In genomic region chr14:61567838-61568571, GRCh38 we compare ENCODE assay signal across 9 cellular contexts.
DNase-seq lines count a peak whose midpoint lies in the region; ATAC-seq and TF ChIP-seq lines count a peak whose summit lies in the region.
"Had no signal": no experiment of that assay in that cellular context is flagged by ENCODE, and none has a peak within 500 bp of the region (broad histone marks: within the 10 kb centered on the region; RNA-seq: fewer than 3 reads in every experiment).

No MANE protein-coding gene starts in this region.

- H4K20me1 ChIP-seq in fibroblast of lung (ENCODE audit: control insufficient read depth, extremely low read depth, insufficient read depth, low read length): no peaks in the 10 kb centered on the region

- H3K27me3 Mint-ChIP-seq in progenitor cell of endocrine pancreas: peaks cover 33% of the 10 kb centered on the region

- ATAC-seq in GM19324 (IDR thresholded peaks at IDR 0.05; ENCODE audit: low FRiP score, unreplicated experiment): peak; percentile 6
- no peak for ATAC-seq in HG03378 (IDR thresholded peaks at IDR 0.05; ENCODE audit: unreplicated experiment)

- H3K9me3 ChIP-seq in fibroblast of lung (ENCODE audit: control insufficient read depth, insufficient read depth, low read depth, low read length): no peaks in the 10 kb centered on the region

- H2AFZ ChIP-seq in fibroblast of lung (ENCODE audit: low read length): peak overlapping the region; percentile 47

- no peaks in the 10 kb centered on the region for H3K9me3 Mint-ChIP-seq in progenitor cell of endocrine pancreas (ENCODE audit: low read depth)

- in situ Hi-C loops in ACHN (cut with HindIII; ENCODE audit: low pct_ligation_motif_present, low pct_unique_long_range_greater_than_20kb, low sequenced_read_pairs): no loop called here

- peak overlapping the region; percentile 35 for H3K4me2 ChIP-seq in fibroblast of lung (ENCODE audit: extremely low read depth, insufficient read depth, low read length)

- no peak overlapping the region for H3K4me3 ChIP-seq in fibroblast of lung (replicated peaks in 1 of 4; ENCODE audit: control extremely low read depth in 1 of 4, insufficient read depth in 1 of 4, low read depth in 3 of 4, low read length in 4 of 4)

- H3K36me3 Mint-ChIP-seq in progenitor cell of endocrine pancreas (ENCODE audit: insufficient read depth): no peaks in the 10 kb centered on the region
- H3K36me3 Mint-ChIP-seq: brain had no signal

- H3K79me2 ChIP-seq in fibroblast of lung (ENCODE audit: control insufficient read depth, insufficient read depth, low read length): peaks cover 4% of the 10 kb centered on the region

- peak overlapping the region; percentile 16 for H3K9ac ChIP-seq in fibroblast of lung (ENCODE audit: insufficient read depth, low read length)

- H3K4me1 ChIP-seq in fibroblast of lung (ENCODE audit: control insufficient read depth, extremely low read depth, insufficient read depth, low read length): peaks cover 51% of the 10 kb centered on the region

- H3K27me3 ChIP-seq in fibroblast of lung (ENCODE audit: control insufficient read depth, insufficient read depth, low read length): no peaks in the 10 kb centered on the region

- DNase-seq in NOMO-1 treated with DMSO at 0.1 percent for 48 hours (lab: John Stamatoyannopoulos, UW; ENCODE audit: unreplicated experiment) (peak; percentile 61), fibroblast of lung (ENCODE audit: low read depth in 2 of 2) (no peak), progenitor cell of endocrine pancreas (ENCODE audit: low spot score, unreplicated experiment) (no peak), ACHN (no peak), UCSD-AML1 (lab: John Stamatoyannopoulos, UW; ENCODE audit: unreplicated experiment) (no peak)

- no peak for TF ChIP-seq CTCF in 22Rv1 (IDR thresholded peaks at IDR 0.05)
- no peak for TF ChIP-seq CTCF in fibroblast of lung (conservative IDR thresholded peaks at IDR 0.05 in 1 of 2, IDR thresholded peaks at IDR 0.05 in 1 of 2; ENCODE audit: low read depth in 1 of 2, low read length in 2 of 2)
- no peak for TF ChIP-seq CTCF in progenitor cell of endocrine pancreas (IDR thresholded peaks at IDR 0.05; ENCODE audit: unreplicated experiment)

- H3K27ac Mint-ChIP-seq in progenitor cell of endocrine pancreas: peak overlapping the region; percentile 6

- peak overlapping the region; percentile 65 for H3K4me3 Mint-ChIP-seq in progenitor cell of endocrine pancreas (ENCODE audit: low read depth)

- H3K27ac ChIP-seq in 22Rv1 (peak overlapping the region; percentile 36; the same call in 1 of the 2 replicates), fibroblast of lung (ENCODE audit: insufficient read depth, low read length) (peak overlapping the region; percentile 24)

- no peaks in the 10 kb centered on the region for H3K36me3 ChIP-seq in fibroblast of lung (ENCODE audit: control insufficient read depth, insufficient read depth, low read length)

- H3K4me1 Mint-ChIP-seq in progenitor cell of endocrine pancreas (ENCODE audit: low read depth): peaks cover 26% of the 10 kb centered on the region
